Comparison of ENCODE assay signal across 8 cellular contexts in genomic region chr7:87797798-87798403, GRCh38.
DNase-seq lines count a peak whose midpoint lies in the region; ATAC-seq and TF ChIP-seq lines count a peak whose summit lies in the region.

No MANE protein-coding gene starts in this region.

- no peaks in the 10 kb centered on the region for H3K4me1 Mint-ChIP-seq in activated naive CD4-positive, alpha-beta T cell treated with anti-CD3 and anti-CD28 coated beads, Interleukin-2, amount 10 ng/mL, durations not matched to agents 7 days and 5 days

- H3K9me3 Mint-ChIP-seq in activated naive CD4-positive, alpha-beta T cell treated with anti-CD3 and anti-CD28 coated beads, Interleukin-2, amount 10 ng/mL, durations not matched to agents 7 days and 5 days = no peaks in the 10 kb centered on the region

- no peak overlapping the region for H3K4me3 Mint-ChIP-seq in activated naive CD4-positive, alpha-beta T cell treated with anti-CD3 and anti-CD28 coated beads, Interleukin-2, amount 10 ng/mL, durations not matched to agents 7 days and 5 days

- DNase-seq in DMS114 treated with DMSO at 0.1 percent for 48 hours (lab: John Stamatoyannopoulos, UW; ENCODE audit: unreplicated experiment) = peak; percentile 47
- peak; percentile 29 for DNase-seq in NCI-H2196 (lab: John Stamatoyannopoulos, UW; ENCODE audit: unreplicated experiment)
- peak; percentile 55 for DNase-seq in amniotic epithelial cell (ENCODE audit: low read depth)
- peak; percentile 66 for DNase-seq in inferior parietal cortex (ENCODE audit: extremely low spot score)
- no peak for DNase-seq in testis
- no peak for DNase-seq in activated naive CD4-positive, alpha-beta T cell treated with anti-CD3 and anti-CD28 coated beads, Interleukin-2, amount 10 ng/mL, durations not matched to agents 7 days and 5 days

- no peaks in the 10 kb centered on the region for H3K27me3 ChIP-seq in testis

- no peak overlapping the region for H3K27ac Mint-ChIP-seq in activated naive CD4-positive, alpha-beta T cell treated with anti-CD3 and anti-CD28 coated beads, Interleukin-2, amount 10 ng/mL, durations not matched to agents 7 days and 5 days

- peaks cover 9% of the 10 kb centered on the region for H3K27me3 Mint-ChIP-seq in activated naive CD4-positive, alpha-beta T cell treated with anti-CD3 and anti-CD28 coated beads, Interleukin-2, amount 10 ng/mL, durations not matched to agents 7 days and 5 days

- no peaks in the 10 kb centered on the region for H3K36me3 Mint-ChIP-seq in activated naive CD4-positive, alpha-beta T cell treated with anti-CD3 and anti-CD28 coated beads, Interleukin-2, amount 10 ng/mL, durations not matched to agents 7 days and 5 days

- intact Hi-C loops in testis (cut with DNase I; ENCODE audit: low total_unique reads) = no loop called here

- CTCF ChIA-PET in activated naive CD4-positive, alpha-beta T cell treated with anti-CD3 and anti-CD28 coated beads, Interleukin-2, amount 10 ng/mL, durations not matched to agents 7 days and 5 days (lab: Charles Lee) = interaction anchor here (0.7 to 3.0 kb wide), 7 partner anchors 12 to 371 kb away, joined by 3 to 10 read pairs (median 4); no protein-coding TSS in a partner anchor

- TF ChIP-seq POLR2A in testis (IDR thresholded peaks at IDR 0.05) = no peak

- 28 to 31% methylated on average over 4 of the region's 4 CpGs for WGBS in testis, 2 donors

- ATAC-seq in GM19324 (IDR thresholded peaks at IDR 0.05; ENCODE audit: low FRiP score, unreplicated experiment) (peak; percentile 66), HG03135 (IDR thresholded peaks at IDR 0.05; ENCODE audit: unreplicated experiment) (peak; percentile 66)

- peak in 2 of 3 experiments; percentile 34 to 49 for TF ChIP-seq CTCF in testis (IDR thresholded peaks at IDR 0.05)

- H3K4me3 ChIP-seq in testis = no peak overlapping the region

- no peaks in the 10 kb centered on the region for H3K9me3 ChIP-seq in testis

- no peak overlapping the region for H3K27ac ChIP-seq in testis

- no peaks in the 10 kb centered on the region for H3K36me3 ChIP-seq in testis (ENCODE audit: low read depth, missing control alignments)

- H3K4me1 ChIP-seq in testis = no peaks in the 10 kb centered on the region

Comparison
In these comparisons a context has a peak if more than half of its experiments do, and no peak if none do; other contexts are left out.
1. DNase-seq: peak in DMS114 treated with DMSO at 0.1 percent for 48 hours (single experiment), NCI-H2196 (single experiment), amniotic epithelial cell (single experiment) and inferior parietal cortex (single experiment); none in testis (single experiment) and activated naive CD4-positive, alpha-beta T cell treated with anti-CD3 and anti-CD28 coated beads, Interleukin-2, amount 10 ng/mL, durations not matched to agents 7 days and 5 days (single experiment).